In genomic region chr2:39368846-39369245, GRCh38 we compare ENCODE assay signal across 31 cellular contexts.
DNase-seq lines count a peak whose midpoint lies in the region; ATAC-seq, FAIRE-seq and TF ChIP-seq lines count a peak whose summit lies in the region.
"Had no signal": no experiment of that assay in that cellular context is flagged by ENCODE, and none has a peak within 500 bp of the region (broad histone marks: within the 10 kb centered on the region; RNA-seq: fewer than 3 reads in every experiment).

No MANE protein-coding gene starts in this region.

- no peak for ATAC-seq in CD4-positive, alpha-beta T cell (ENCODE audit: poor library complexity)
- ATAC-seq in GM18502 (IDR thresholded peaks at IDR 0.05; ENCODE audit: poor library complexity, unreplicated experiment) (peak; percentile 48), lower lobe of right lung (no peak)
- peak; percentile 56 for ATAC-seq in central memory CD8-positive, alpha-beta T cell (replicated peaks; ENCODE audit: extremely low read depth, poor library complexity, severe bottlenecking)
- ATAC-seq: gastroesophageal sphincter had no signal

- CTCF ChIA-PET in CD4-positive, alpha-beta T cell (lab: Charles Lee), result interaction anchor here (0.6 kb wide), 1 partner anchor 290 kb away, joined by 3 read pairs; no protein-coding TSS in a partner anchor

- no peak for TF ChIP-seq EP300 in ovary (IDR thresholded peaks at IDR 0.05)

- no peak for TF ChIP-seq CTCF in CD4-positive, alpha-beta T cell (IDR thresholded peaks at IDR 0.05)
- TF ChIP-seq CTCF in lower lobe of right lung (IDR thresholded peaks at IDR 0.05) (no peak), ovary (IDR thresholded peaks at IDR 0.05) (no peak)

- DNase-seq in CD4-positive, alpha-beta T cell, result no peak
- peak; percentile 5 for DNase-seq in NCI-H69 (lab: John Stamatoyannopoulos, UW)
- no peak for DNase-seq in central memory CD8-positive, alpha-beta T cell (ENCODE audit: low spot score in 2 of 2)
- no peak for DNase-seq in urothelium cell line (ENCODE audit: low spot score)
- DNase-seq in lower lobe of right lung, result no peak
- no peak for DNase-seq in SW480 (ENCODE audit: low spot score)
- DNase-seq in ovary, result no peak
- DNase-seq: activated CD4-positive, alpha-beta memory T cell treated with anti-CD3 and anti-CD28 coated beads, Interleukin-2, amount 10 ng/mL, durations not matched to agents 7 days and 5 days; amygdala; brain microvascular endothelial cell; Calu3; Kasumi-1; kidney glomerular epithelial cell; MV-4-11; NCI-H146; NCI-H446 treated with DMSO at 0.1 percent for 48 hours; NCI-H82; nephron progenitor cell; SJCRH30; stimulated activated CD4-positive, alpha-beta T cell treated with anti-CD3 and anti-CD28 coated beads, Interleukin-4, amount 100 ng/mL, for 4 hours; T-helper 1 cell; transverse colon had no signal

- TF ChIP-seq POLR2A in ovary (IDR thresholded peaks at IDR 0.05), result no peak

- H3K4me1 ChIP-seq in lower lobe of right lung, result no peaks in the 10 kb centered on the region
- H3K4me1 ChIP-seq in ovary (ENCODE audit: insufficient read depth), result no peaks in the 10 kb centered on the region
- H3K4me1 ChIP-seq: BLaER1 treated with 17β-estradiol and CSF1 and Interleukin-3, amounts not matched to agents 10 nM and 100 nM; gastroesophageal sphincter; SJCRH30 had no signal

- peaks cover 62% of the 10 kb centered on the region for H3K36me3 Mint-ChIP-seq in CD4-positive, alpha-beta T cell (ENCODE audit: low read depth)
- H3K36me3 Mint-ChIP-seq in central memory CD8-positive, alpha-beta T cell (ENCODE audit: insufficient read depth), result no peaks in the 10 kb centered on the region

- no peak overlapping the region for H3K4me3 ChIP-seq in lower lobe of right lung
- H3K4me3 ChIP-seq in ovary, result no peak overlapping the region
- H3K4me3 ChIP-seq: BLaER1 treated with 17β-estradiol and CSF1 and Interleukin-3, amounts not matched to agents 10 nM and 100 nM; gastroesophageal sphincter; lung; SJCRH30; transverse colon had no signal

- no peak overlapping the region for H3K4me3 Mint-ChIP-seq in CD4-positive, alpha-beta T cell
- H3K4me3 Mint-ChIP-seq in central memory CD8-positive, alpha-beta T cell, result no peak overlapping the region
- H3K4me3 Mint-ChIP-seq: activated CD4-positive, alpha-beta memory T cell treated with anti-CD3 and anti-CD28 coated beads, Interleukin-2, amount 10 ng/mL, durations not matched to agents 7 days and 5 days; activated naive CD4-positive, alpha-beta T cell treated with anti-CD3 and anti-CD28 coated beads, Interleukin-2, amount 50 U/mL, for 24 hours; nephron progenitor cell had no signal

- H3K9me3 Mint-ChIP-seq in CD4-positive, alpha-beta T cell, result peaks cover 5% of the 10 kb centered on the region
- peaks cover 6% of the 10 kb centered on the region for H3K9me3 Mint-ChIP-seq in central memory CD8-positive, alpha-beta T cell
- H3K9me3 Mint-ChIP-seq: activated naive CD4-positive, alpha-beta T cell treated with anti-CD3 and anti-CD28 coated beads, Interleukin-2, amount 50 U/mL, for 24 hours had no signal

- WGBS in ovary, 3 donors, result 75 to 78% (median 75%) methylated on average over 3 of the region's 3 CpGs

- H3K27ac Mint-ChIP-seq in CD4-positive, alpha-beta T cell, result peak overlapping the region; percentile 7
- H3K27ac Mint-ChIP-seq in central memory CD8-positive, alpha-beta T cell (ENCODE audit: low read depth), result no peak overlapping the region
- H3K27ac Mint-ChIP-seq: activated CD4-positive, alpha-beta memory T cell treated with anti-CD3 and anti-CD28 coated beads, Interleukin-2, amount 10 ng/mL, durations not matched to agents 7 days and 5 days; activated naive CD4-positive, alpha-beta T cell treated with anti-CD3 and anti-CD28 coated beads, Interleukin-2, amount 50 U/mL, for 24 hours had no signal

- POLR2A ChIA-PET in CD4-positive, alpha-beta T cell (lab: Charles Lee), result no interaction called here

- FAIRE-seq in urothelium cell line (lab: Jason Lieb, UNC), result no peak
- FAIRE-seq: endothelial cell of umbilical vein, GM19239, H54 had no signal

- H3K36me3 ChIP-seq in lower lobe of right lung (no peaks in the 10 kb centered on the region), ovary (no peaks in the 10 kb centered on the region)
- H3K36me3 ChIP-seq: brain microvascular endothelial cell, gastroesophageal sphincter, transverse colon had no signal

- no peaks in the 10 kb centered on the region for H3K27me3 Mint-ChIP-seq in CD4-positive, alpha-beta T cell
- H3K27me3 Mint-ChIP-seq in central memory CD8-positive, alpha-beta T cell, result no peaks in the 10 kb centered on the region
- H3K27me3 Mint-ChIP-seq: activated CD4-positive, alpha-beta memory T cell treated with anti-CD3 and anti-CD28 coated beads, Interleukin-2, amount 10 ng/mL, durations not matched to agents 7 days and 5 days; activated naive CD4-positive, alpha-beta T cell treated with anti-CD3 and anti-CD28 coated beads, Interleukin-2, amount 50 U/mL, for 24 hours had no signal

- no peaks in the 10 kb centered on the region for H3K27me3 ChIP-seq in CD4-positive, alpha-beta T cell (ENCODE audit: control insufficient read depth, insufficient read depth, low read length)
- H3K27me3 ChIP-seq in lower lobe of right lung (ENCODE audit: low read depth), result no peaks in the 10 kb centered on the region
- no peaks in the 10 kb centered on the region for H3K27me3 ChIP-seq in ovary
- H3K27me3 ChIP-seq: BLaER1 treated with 17β-estradiol and CSF1 and Interleukin-3, amounts not matched to agents 10 nM and 100 nM; brain microvascular endothelial cell; gastroesophageal sphincter; SJCRH30; transverse colon had no signal

- intact Hi-C loops in CD4-positive, alpha-beta T cell (cut with DNase I, micrococcal nuclease), result no loop called here
- intact Hi-C loops in lower lobe of right lung (cut with DNase I) (no loop called here), ovary (cut with DNase I) (loop anchor here in 1 of 4 donors (5.0 kb wide), 1 partner anchor 1077 kb away; no protein-coding TSS in a partner anchor)

- peaks cover 19% of the 10 kb centered on the region for H3K4me1 Mint-ChIP-seq in CD4-positive, alpha-beta T cell (ENCODE audit: low read depth)
- H3K4me1 Mint-ChIP-seq in central memory CD8-positive, alpha-beta T cell, result peaks cover 17% of the 10 kb centered on the region

- H3K9me3 ChIP-seq in CD4-positive, alpha-beta T cell (ENCODE audit: control insufficient read depth, low read length), result no peaks in the 10 kb centered on the region
- no peaks in the 10 kb centered on the region for H3K9me3 ChIP-seq in lower lobe of right lung
- no peaks in the 10 kb centered on the region for H3K9me3 ChIP-seq in ovary
- H3K9me3 ChIP-seq: gastroesophageal sphincter, SJCRH30 had no signal

- no peak overlapping the region for H3K27ac ChIP-seq in CD4-positive, alpha-beta T cell (ENCODE audit: low read depth, low read length)
- H3K27ac ChIP-seq in lower lobe of right lung (no peak overlapping the region), ovary (no peak overlapping the region)
- H3K27ac ChIP-seq: BLaER1 treated with 17β-estradiol and CSF1 and Interleukin-3, amounts not matched to agents 10 nM and 100 nM; brain microvascular endothelial cell; gastroesophageal sphincter; HL-60; SJCRH30; transverse colon had no signal

Comparison
In these comparisons a context has a peak if more than half of its experiments do, and no peak if none do; other contexts are left out.
1. ATAC-seq: peak in GM18502 (single experiment) and central memory CD8-positive, alpha-beta T cell (single experiment); none in CD4-positive, alpha-beta T cell (single experiment) and lower lobe of right lung (0 of 2).